ENCODE assay signal across 8 cellular contexts in the genomic region with DNA sequence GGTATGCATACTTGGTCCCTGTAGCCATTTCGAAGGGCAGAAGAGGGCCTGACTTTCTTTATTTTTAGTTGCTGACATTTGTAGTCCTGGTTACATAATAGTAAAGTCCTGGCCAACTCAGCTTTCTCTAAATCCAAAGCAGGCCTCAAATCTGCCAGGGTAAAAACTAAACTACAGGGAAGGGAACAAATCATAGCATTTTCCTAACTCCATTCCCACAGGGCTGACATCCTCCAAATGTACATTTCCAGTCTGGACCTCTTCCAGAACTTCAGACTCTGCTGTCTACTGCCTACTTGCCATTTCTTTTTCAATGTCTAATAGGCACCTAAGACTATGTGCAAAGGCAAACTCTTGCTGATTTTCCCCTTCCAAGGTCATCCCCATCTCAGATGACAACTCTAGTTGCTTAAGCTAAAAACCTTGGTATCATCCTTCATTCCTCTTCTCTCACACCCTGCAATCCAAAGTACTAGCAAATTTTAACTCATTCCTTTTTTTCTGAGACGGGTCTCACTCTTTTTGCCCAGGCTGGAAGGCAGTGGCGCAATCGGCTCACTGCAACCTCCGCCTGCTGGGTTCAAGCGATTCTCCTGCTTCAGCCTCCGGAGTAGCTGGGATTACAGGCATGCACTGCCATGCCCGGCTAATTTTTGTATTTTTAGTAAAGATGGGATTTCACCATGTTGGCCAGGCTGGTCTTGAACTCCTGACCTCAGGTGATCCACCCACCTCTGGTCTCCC. TPM values are rescaled to one million over a fixed set of nuclear protein-coding genes. Genes with fewer than 3 reads are reported as not detected.
DNase-seq lines count a peak whose midpoint lies in the region; ATAC-seq and TF ChIP-seq lines count a peak whose summit lies in the region.

No MANE protein-coding gene starts in this region.

- CTCF ChIA-PET in CD4-positive, alpha-beta T cell (lab: Charles Lee), result interaction anchor here (2.0 kb wide), 1 partner anchor 60 kb away, joined by 8 read pairs; a partner anchor contains a TSS
- CTCF ChIA-PET in OCI-LY7 (lab: Charles Lee; ENCODE audit: unreplicated experiment), result interaction anchor here (1.1 kb wide), 1 partner anchor 59 kb away, joined by 3 read pairs; no protein-coding TSS in a partner anchor

- no peak for TF ChIP-seq CTCF in CD4-positive, alpha-beta T cell (IDR thresholded peaks at IDR 0.05)
- no peak for TF ChIP-seq CTCF in OCI-LY7 (conservative IDR thresholded peaks at IDR 0.05; ENCODE audit: low read length)
- no peak for TF ChIP-seq CTCF in neutrophil (IDR thresholded peaks at IDR 0.05)

- peaks cover 32% of the 10 kb centered on the region for H3K4me1 ChIP-seq in OCI-LY7 (ENCODE audit: insufficient read depth, low read length, poor library complexity, severe bottlenecking)
- peaks cover 27% of the 10 kb centered on the region for H3K4me1 ChIP-seq in effector memory CD4-positive, alpha-beta T cell (ENCODE audit: control insufficient read depth, insufficient read depth, low read length, poor library complexity, severe bottlenecking)
- peaks cover 35 to 37% of the 10 kb centered on the region in 2 experiments for H3K4me1 ChIP-seq in neutrophil (ENCODE audit: control insufficient read depth in 1 of 2, insufficient read depth in 1 of 2, low read depth in 1 of 2, low read length in 1 of 2)

- H3K4me3 ChIP-seq in OCI-LY7 (ENCODE audit: low read depth, low read length, poor library complexity, severe bottlenecking) (peak overlapping the region; percentile 84), neutrophil (ENCODE audit: low read depth in 1 of 2, low read length in 1 of 2) (peak overlapping the region; percentile 78 to 98)
- no peak overlapping the region for H3K4me3 ChIP-seq in effector memory CD4-positive, alpha-beta T cell (ENCODE audit: insufficient read depth, low read depth, low read length, poor library complexity, severe bottlenecking)

- peaks cover 10% of the 10 kb centered on the region for H4K20me1 ChIP-seq in OCI-LY7 (ENCODE audit: insufficient read depth, low read length)

- H2AFZ ChIP-seq in OCI-LY7 (ENCODE audit: low read length), result no peak overlapping the region

- BruUV-seq in OCI-LY7 (replicated peaks; lab: Mats Ljungman, UMichigan), result no TSS peak

- no peaks in the 10 kb centered on the region for H3K27me3 Mint-ChIP-seq in CD4-positive, alpha-beta T cell

- no peaks in the 10 kb centered on the region for H3K9me3 ChIP-seq in CD4-positive, alpha-beta T cell (ENCODE audit: control insufficient read depth, low read length)
- H3K9me3 ChIP-seq in OCI-LY7 (ENCODE audit: low read length) (no peaks in the 10 kb centered on the region), neutrophil (no peaks in the 10 kb centered on the region)
- H3K9me3 ChIP-seq in effector memory CD4-positive, alpha-beta T cell (ENCODE audit: control insufficient read depth, low read length), result no peaks in the 10 kb centered on the region

- H3K79me2 ChIP-seq in OCI-LY7 (ENCODE audit: insufficient read depth, low read depth, low read length), result peaks cover 26% of the 10 kb centered on the region

- no peaks in the 10 kb centered on the region for H3K9me3 Mint-ChIP-seq in CD4-positive, alpha-beta T cell

- H3K27ac Mint-ChIP-seq in CD4-positive, alpha-beta T cell, result peak overlapping the region; percentile 100

- peaks cover 66% of the 10 kb centered on the region for H3K36me3 ChIP-seq in OCI-LY7 (ENCODE audit: insufficient read depth, low read length)
- peaks cover 38% of the 10 kb centered on the region for H3K36me3 ChIP-seq in effector memory CD4-positive, alpha-beta T cell (ENCODE audit: control insufficient read depth, insufficient read depth, low read length)
- peaks cover 54% of the 10 kb centered on the region for H3K36me3 ChIP-seq in neutrophil

- intact Hi-C loops in CD4-positive, alpha-beta T cell (cut with DNase I, micrococcal nuclease), result loop anchor here in 1 of 2 experiments (1.0 kb wide), 1 partner anchor 29 kb away; a partner anchor contains a TSS
- intact Hi-C loops in OCI-LY7 (cut with micrococcal nuclease; ENCODE audit: unreplicated experiment), result no loop called here

- H3K9me2 ChIP-seq in OCI-LY7 (ENCODE audit: insufficient read depth, low read length), result no peaks in the 10 kb centered on the region

- H3K36me3 Mint-ChIP-seq in CD4-positive, alpha-beta T cell (ENCODE audit: low read depth), result peaks cover 79% of the 10 kb centered on the region

- no peak for DNase-seq in CD4-positive, alpha-beta T cell
- DNase-seq in OCI-LY7 (ENCODE audit: low spot score) (no peak), 8988T (no peak), NOMO-1 (lab: John Stamatoyannopoulos, UW; ENCODE audit: unreplicated experiment in 2 of 2) (no peak)
- no peak for DNase-seq in effector memory CD4-positive, alpha-beta T cell

- POLR2A ChIA-PET in CD4-positive, alpha-beta T cell (lab: Charles Lee), result interaction anchor here (2.9 kb wide), 1 partner anchor 40 kb away, joined by 61 read pairs; a partner anchor contains a TSS
- POLR2A ChIA-PET in OCI-LY7 (lab: Charles Lee), result interaction anchor here (0.6 to 0.8 kb wide), 2 partner anchors 16 to 55 kb away, joined by 3 read pairs; no protein-coding TSS in a partner anchor

- peak overlapping the region; percentile 95 for H3K4me3 Mint-ChIP-seq in CD4-positive, alpha-beta T cell

- peak overlapping the region; percentile 93 for H3K4me2 ChIP-seq in OCI-LY7 (ENCODE audit: low read length)

- H3K27ac ChIP-seq in CD4-positive, alpha-beta T cell (ENCODE audit: low read depth, low read length), result peak overlapping the region; percentile 16
- H3K27ac ChIP-seq in OCI-LY7 (ENCODE audit: low read depth, low read length, poor library complexity, severe bottlenecking) (no peak overlapping the region), neutrophil (peak overlapping the region; percentile 100)
- peak overlapping the region; percentile 95 for H3K27ac ChIP-seq in effector memory CD4-positive, alpha-beta T cell (ENCODE audit: insufficient read depth, low read length, poor library complexity, severe bottlenecking)

- H3K4me1 Mint-ChIP-seq in CD4-positive, alpha-beta T cell (ENCODE audit: low read depth), result peaks cover 50% of the 10 kb centered on the region

- ATAC-seq in CD4-positive, alpha-beta T cell (ENCODE audit: poor library complexity), result no peak
- ATAC-seq in GM18519 (IDR thresholded peaks at IDR 0.05; ENCODE audit: low FRiP score, unreplicated experiment) (no peak), HG02798 (IDR thresholded peaks at IDR 0.05; ENCODE audit: poor library complexity, unreplicated experiment) (no peak)

- no peaks in the 10 kb centered on the region for H3K27me3 ChIP-seq in CD4-positive, alpha-beta T cell (ENCODE audit: control insufficient read depth, insufficient read depth, low read length)
- H3K27me3 ChIP-seq in effector memory CD4-positive, alpha-beta T cell (replicated peaks; ENCODE audit: control insufficient read depth, insufficient read depth, low read length, poor library complexity, severe bottlenecking), result no peaks in the 10 kb centered on the region
- H3K27me3 ChIP-seq in neutrophil, result no peaks in the 10 kb centered on the region

RNA-seq across cellular contexts. Expression of a gene that starts 2.0 kb away (rescaled TPM):
- total RNA-seq in CD4-positive, alpha-beta T cell, result 100 to 1,000 TPM; 145 TPM
- total RNA-seq in OCI-LY7 (2014; rRNA removed; shearing (Covaris generic)), result 42.7 and 43.7 TPM in 2 replicates
- 32.3 and 34.5 TPM in 2 replicates for total RNA-seq in OCI-LY7 (2022)

RNA-seq across cellular contexts. Expression of a gene that starts 4.3 kb away (rescaled TPM):
- 10 to 100 TPM; 72.4 to 74.7 TPM for total RNA-seq in CD4-positive, alpha-beta T cell
- 21.8 and 23.9 TPM in 2 replicates for total RNA-seq in OCI-LY7 (2014; rRNA removed; shearing (Covaris generic))
- total RNA-seq in OCI-LY7 (2022), result 110 and 112 TPM in 2 replicates

RNA-seq across cellular contexts. Expression of a gene that starts 28.6 kb away (rescaled TPM):
- 10 to 100 TPM; 39.6 TPM for total RNA-seq in CD4-positive, alpha-beta T cell
- 61.8 and 68.4 TPM in 2 replicates for total RNA-seq in OCI-LY7 (2014; rRNA removed; shearing (Covaris generic))
- total RNA-seq in OCI-LY7 (2022), result 97.2 and 98.9 TPM in 2 replicates

RNA-seq across cellular contexts. Expression of a gene that starts 30.5 kb away (rescaled TPM):
- 100 to 1,000 TPM; 203 to 204 TPM for total RNA-seq in CD4-positive, alpha-beta T cell
- total RNA-seq in OCI-LY7 (2014; rRNA removed; shearing (Covaris generic)), result 262 and 272 TPM in 2 replicates
- 461 and 465 TPM in 2 replicates for total RNA-seq in OCI-LY7 (2022)

RNA-seq across cellular contexts. Expression of a gene that starts 31.5 kb away (rescaled TPM):
- under 1 TPM; 0.39 to 0.47 TPM for total RNA-seq in CD4-positive, alpha-beta T cell
- total RNA-seq in OCI-LY7 (2014; rRNA removed; shearing (Covaris generic)), result 0.09 and 0.10 TPM in 2 replicates
- 1.2 and 1.6 TPM in 2 replicates for total RNA-seq in OCI-LY7 (2022)
